ENCODE assay signal across 17 cellular contexts in the genomic region with DNA sequence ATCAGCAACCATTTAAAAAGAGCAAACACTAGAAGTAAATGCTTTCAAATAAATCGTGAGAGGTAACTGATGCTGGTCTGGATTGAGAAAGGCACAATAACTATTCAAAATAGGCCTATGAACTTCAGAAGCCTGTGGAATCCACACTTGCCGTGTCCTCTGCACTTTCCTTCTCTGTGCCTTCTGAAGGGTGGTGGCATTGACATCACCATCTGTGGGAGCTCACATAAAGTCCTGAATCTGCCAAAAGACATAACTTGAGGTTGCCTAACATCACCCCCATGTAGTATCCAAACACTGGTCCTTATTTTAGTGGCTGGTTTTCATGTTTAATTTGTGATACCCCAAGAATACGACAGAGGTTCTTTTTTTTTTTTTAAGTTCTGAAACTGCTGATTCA. TPM values are rescaled to one million over a fixed set of nuclear protein-coding genes. Genes with fewer than 3 reads are reported as not detected.
DNase-seq lines count a peak whose midpoint lies in the region; ATAC-seq, FAIRE-seq and TF ChIP-seq lines count a peak whose summit lies in the region.
"Had no signal": no experiment of that assay in that cellular context is flagged by ENCODE, and none has a peak within 500 bp of the region (broad histone marks: within the 10 kb centered on the region; RNA-seq: fewer than 3 reads in every experiment).

No MANE protein-coding gene starts in this region.

- no peaks in the 10 kb centered on the region for H3K9me3 Mint-ChIP-seq in activated T-helper 1 cell treated with anti-CD3 and anti-CD28 coated beads, Interleukin-12 subunit alpha, Interleukin-12 subunit beta, Interleukin-2, Interleukin-4 antibody, amounts not matched to agents 30 ng/mL and 10 ng/mL and 1 ng/mL, durations not matched to agents 14 hours and 24 hours and 36 hours
- H3K9me3 Mint-ChIP-seq: H9 had no signal

- TF ChIP-seq EP300 in gastroesophageal sphincter (IDR thresholded peaks at IDR 0.05): no peak

- peak overlapping the region; percentile 70 for H3K27ac Mint-ChIP-seq in activated T-helper 1 cell treated with anti-CD3 and anti-CD28 coated beads, Interleukin-12 subunit alpha, Interleukin-12 subunit beta, Interleukin-2, Interleukin-4 antibody, amounts not matched to agents 30 ng/mL and 10 ng/mL and 1 ng/mL, durations not matched to agents 14 hours and 24 hours and 36 hours
- H3K27ac Mint-ChIP-seq: H9 had no signal

- no peak for TF ChIP-seq POLR2A in gastroesophageal sphincter (IDR thresholded peaks at IDR 0.05)

- H3K27ac ChIP-seq in BLaER1 (peak overlapping the region; percentile 97), muscle layer of colon (ENCODE audit: low read depth, low read length) (peak overlapping the region; percentile 36), gastroesophageal sphincter (peak overlapping the region in 2 of 4 donors; percentile 45 to 69)
- H3K27ac ChIP-seq: parathyroid adenoma had no signal

- no peak overlapping the region for H3K4me3 Mint-ChIP-seq in activated T-helper 1 cell treated with anti-CD3 and anti-CD28 coated beads, Interleukin-12 subunit alpha, Interleukin-12 subunit beta, Interleukin-2, Interleukin-4 antibody, amounts not matched to agents 30 ng/mL and 10 ng/mL and 1 ng/mL, durations not matched to agents 14 hours and 24 hours and 36 hours
- H3K4me3 Mint-ChIP-seq: H9 had no signal

- H3K4me3 ChIP-seq in BLaER1: no peak overlapping the region; the same call in 1 of the 2 replicates
- H3K4me3 ChIP-seq in muscle layer of colon (ENCODE audit: low read depth in 1 of 2, low read length in 2 of 2): no peak overlapping the region
- H3K4me3 ChIP-seq in mucosa of descending colon: no peak overlapping the region
- no peak overlapping the region for H3K4me3 ChIP-seq in gastroesophageal sphincter

- H3K4me1 ChIP-seq in BLaER1 (peaks cover 97% of the 10 kb centered on the region), muscle layer of colon (ENCODE audit: insufficient read depth, low read length) (peaks cover 81% of the 10 kb centered on the region), mucosa of descending colon (ENCODE audit: low read depth) (peaks cover 89% of the 10 kb centered on the region), gastroesophageal sphincter (peaks cover 15 to 100% (median 59%) of the 10 kb centered on the region in 3 donors)

- peak; percentile 35 for FAIRE-seq in GM18507 (lab: Jason Lieb, UNC)

- ATAC-seq in mucosa of descending colon: no peak
- ATAC-seq in gastroesophageal sphincter: no peak
- ATAC-seq in GM21390 (IDR thresholded peaks at IDR 0.05; ENCODE audit: unreplicated experiment): no peak
- ATAC-seq: Panc1 had no signal

- DNase-seq in GM18507 (ENCODE audit: extremely low spot score, insufficient read length, low read depth) (no peak), mucosa of descending colon (no peak), NCI-H2171 treated with DMSO at 0.1 percent for 48 hours (lab: John Stamatoyannopoulos, UW) (no peak)
- DNase-seq in activated T-helper 1 cell treated with anti-CD3 and anti-CD28 coated beads, Interleukin-12 subunit alpha, Interleukin-12 subunit beta, Interleukin-2, Interleukin-4 antibody, amounts not matched to agents 30 ng/mL and 10 ng/mL and 1 ng/mL, durations not matched to agents 14 hours and 24 hours and 36 hours (ENCODE audit: low spot score): no peak
- DNase-seq: activated naive CD4-positive, alpha-beta T cell treated with anti-CD3 and anti-CD28 coated beads, Interleukin-2, amount 50 U/mL, for 16 hours; caudate nucleus; DMS53; H9; KBM-7; NCI-H1436; NCI-H524 treated with DMSO at 0.1 percent for 48 hours had no signal

- H3K27me3 Mint-ChIP-seq in activated T-helper 1 cell treated with anti-CD3 and anti-CD28 coated beads, Interleukin-12 subunit alpha, Interleukin-12 subunit beta, Interleukin-2, Interleukin-4 antibody, amounts not matched to agents 30 ng/mL and 10 ng/mL and 1 ng/mL, durations not matched to agents 14 hours and 24 hours and 36 hours (ENCODE audit: insufficient read depth): no peaks in the 10 kb centered on the region

- 85 to 92% methylated on average over 3 of the region's 3 CpGs for WGBS in gastroesophageal sphincter (ENCODE audit: low coverage in 1 of 2), 2 donors

- no peaks in the 10 kb centered on the region for H3K27me3 ChIP-seq in BLaER1
- H3K27me3 ChIP-seq in muscle layer of colon (ENCODE audit: control insufficient read depth in 1 of 2, insufficient read depth in 2 of 2, low read length in 2 of 2): no peaks in the 10 kb centered on the region
- no peaks in the 10 kb centered on the region for H3K27me3 ChIP-seq in gastroesophageal sphincter

- no peaks in the 10 kb centered on the region for H4K20me1 ChIP-seq in BLaER1

- H3K36me3 ChIP-seq in BLaER1: peaks cover 24% of the 10 kb centered on the region
- no peaks in the 10 kb centered on the region for H3K36me3 ChIP-seq in muscle layer of colon (ENCODE audit: insufficient read depth, low read length)
- no peaks in the 10 kb centered on the region for H3K36me3 ChIP-seq in mucosa of descending colon (ENCODE audit: low read depth)
- no peaks in the 10 kb centered on the region for H3K36me3 ChIP-seq in gastroesophageal sphincter

- peak overlapping the region; percentile 93; the same call in 1 of the 2 replicates for H3K9ac ChIP-seq in BLaER1
- H3K9ac ChIP-seq in muscle layer of colon (ENCODE audit: low read length): no peak overlapping the region
- H3K9ac ChIP-seq: parathyroid adenoma had no signal

- no peaks in the 10 kb centered on the region for H3K9me3 ChIP-seq in BLaER1
- no peaks in the 10 kb centered on the region for H3K9me3 ChIP-seq in muscle layer of colon (ENCODE audit: low read length)
- no peaks in the 10 kb centered on the region for H3K9me3 ChIP-seq in mucosa of descending colon
- no peaks in the 10 kb centered on the region for H3K9me3 ChIP-seq in gastroesophageal sphincter

- peak overlapping the region; percentile 94 for H3K4me2 ChIP-seq in BLaER1

- intact Hi-C loops in activated T-helper 1 cell treated with anti-CD3 and anti-CD28 coated beads, Interleukin-12 subunit alpha, Interleukin-12 subunit beta, Interleukin-2, Interleukin-4 antibody, amounts not matched to agents 30 ng/mL and 10 ng/mL and 1 ng/mL, durations not matched to agents 14 hours and 24 hours and 36 hours (cut with micrococcal nuclease): no loop called here
- intact Hi-C loops in mucosa of descending colon (cut with DNase I, micrococcal nuclease): no loop called here

- H3K36me3 Mint-ChIP-seq in activated T-helper 1 cell treated with anti-CD3 and anti-CD28 coated beads, Interleukin-12 subunit alpha, Interleukin-12 subunit beta, Interleukin-2, Interleukin-4 antibody, amounts not matched to agents 30 ng/mL and 10 ng/mL and 1 ng/mL, durations not matched to agents 14 hours and 24 hours and 36 hours (ENCODE audit: low read depth): peaks cover 40% of the 10 kb centered on the region

- H3K4me1 Mint-ChIP-seq in activated T-helper 1 cell treated with anti-CD3 and anti-CD28 coated beads, Interleukin-12 subunit alpha, Interleukin-12 subunit beta, Interleukin-2, Interleukin-4 antibody, amounts not matched to agents 30 ng/mL and 10 ng/mL and 1 ng/mL, durations not matched to agents 14 hours and 24 hours and 36 hours (ENCODE audit: low read depth): peaks cover 97% of the 10 kb centered on the region

- no peak for TF ChIP-seq CTCF in mucosa of descending colon (IDR thresholded peaks at IDR 0.05)
- no peak for TF ChIP-seq CTCF in gastroesophageal sphincter (IDR thresholded peaks at IDR 0.05)

RNA-seq across cellular contexts. Expression of gene IRF1, which starts 59.8 kb away (rescaled TPM):
- 190 and 198 TPM in 2 replicates for total RNA-seq in activated T-helper 1 cell treated with anti-CD3 and anti-CD28 coated beads, Interleukin-12 subunit alpha, Interleukin-12 subunit beta, Interleukin-2, Interleukin-4 antibody, amounts not matched to agents 30 ng/mL and 10 ng/mL and 1 ng/mL, durations not matched to agents 14 hours and 24 hours and 36 hours
- 100 to 1,000 TPM in 2 of 3 donors, 10 to 100 TPM in 1; 89.4 to 172 (median 143) TPM for total RNA-seq in mucosa of descending colon
- 10 to 100 TPM; 10.9 to 74.3 (median 19.4) TPM for total RNA-seq in gastroesophageal sphincter
